Comparison of ENCODE assay signal across 17 cellular contexts in the genomic region with DNA sequence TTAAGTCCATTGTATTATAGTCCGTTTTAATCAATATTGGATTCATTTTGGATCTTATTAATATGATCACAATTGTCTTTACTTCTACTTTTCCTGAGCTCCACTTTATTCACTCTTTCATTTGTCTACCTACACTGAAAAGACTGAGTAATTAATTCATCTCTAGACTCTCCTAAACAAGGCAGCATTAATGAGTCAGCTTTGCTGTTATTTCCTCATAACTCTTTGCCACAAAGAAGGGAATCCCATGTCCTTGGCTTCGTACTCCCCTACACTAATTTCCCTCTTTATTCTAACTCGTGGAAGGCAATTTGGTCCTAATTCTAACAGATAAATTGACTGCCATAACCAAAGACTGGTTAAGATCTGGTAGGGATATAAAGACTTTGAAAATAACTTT.
"Had no signal": no experiment of that assay in that cellular context is flagged by ENCODE, and none has a peak within 500 bp of the region (broad histone marks: within the 10 kb centered on the region; RNA-seq: fewer than 3 reads in every experiment).

No MANE protein-coding gene starts in this region.

- H3K27ac ChIP-seq: psoas muscle, right lobe of liver, spleen had no signal

- H3K36me3 ChIP-seq: right lobe of liver, spleen had no signal

- DNase-seq: activated CD4-positive, alpha-beta T cell treated with anti-CD3 and anti-CD28 coated beads for 4 hours; activated CD8-positive, alpha-beta memory T cell treated with anti-CD3 and anti-CD28 coated beads, Interleukin-2, amount 50 U/mL, for 48 hours; activated CD8-positive, alpha-beta T cell treated with anti-CD3 and anti-CD28 coated beads, Interleukin-2, amount 10 ng/mL, durations not matched to agents 7 days and 5 days; activated gamma-delta T cell; activated T-cell treated with anti-CD3 and anti-CD28 coated beads, Interleukin-2, amount 50 U/mL, for 72 hours; amniotic stem cell; cortex of kidney; effector CD8-positive, alpha-beta T cell; foreskin melanocyte; head of caudate nucleus; immature natural killer cell; psoas muscle; right lobe of liver; spleen; stimulated activated naive CD8-positive, alpha-beta T cell treated with anti-CD3 and anti-CD28 coated beads, Interleukin-15, amount 100 ng/mL, for 72 hours had no signal

- ATAC-seq: activated CD8-positive, alpha-beta T cell treated with anti-CD3 and anti-CD28 coated beads, Interleukin-2, amount 10 ng/mL, durations not matched to agents 7 days and 5 days; activated naive CD4-positive, alpha-beta T cell treated with anti-CD3 and anti-CD28 coated beads, Interleukin-2, amount 50 U/mL, for 72 hours; activated T-cell treated with anti-CD3 and anti-CD28 coated beads, Interleukin-2, amount 50 U/mL, for 72 hours; left lobe of liver; psoas muscle; right lobe of liver; stimulated activated naive CD8-positive, alpha-beta T cell treated with anti-CD3 and anti-CD28 coated beads, Interleukin-15, amount 100 ng/mL, for 72 hours had no signal

- H3K4me1 ChIP-seq: psoas muscle, right lobe of liver, spleen had no signal

- H3K4me3 ChIP-seq: psoas muscle, right lobe of liver, spleen had no signal

- H3K9me3 ChIP-seq: psoas muscle, right lobe of liver, spleen had no signal

- H3K27me3 ChIP-seq: right lobe of liver, spleen had no signal
